Comparison of ENCODE assay signal across 8 cellular contexts in genomic region chr1:147072371-147073061, GRCh38.
DNase-seq lines count a peak whose midpoint lies in the region; ATAC-seq and TF ChIP-seq lines count a peak whose summit lies in the region.

No MANE protein-coding gene starts in this region.

- H3K4me1 Mint-ChIP-seq in endodermal cell: peaks cover 2% of the 10 kb centered on the region
- H3K4me1 Mint-ChIP-seq in natural killer cell: peaks cover 5 to 14% of the 10 kb centered on the region in 2 donors

- no peak overlapping the region for H3K27ac ChIP-seq in endodermal cell (ENCODE audit: low read depth, low read length)

- intact Hi-C loops in natural killer cell (cut with micrococcal nuclease): no loop called here

- H3K27me3 ChIP-seq in endodermal cell (ENCODE audit: control insufficient read depth, insufficient read depth, low read length, poor library complexity, severe bottlenecking): peaks cover 74% of the 10 kb centered on the region

- 17 to 28% methylated on average over 22 to 40 of the region's 40 CpGs for WGBS in endodermal cell (ENCODE audit: insufficient coverage in 1 of 2, insufficient read length in 1 of 2), 2 experiments

- no peaks in the 10 kb centered on the region for H3K4me1 ChIP-seq in endodermal cell (ENCODE audit: control insufficient read depth, insufficient read depth, low read length)

- TF ChIP-seq CTCF in AG09309 (IDR thresholded peaks at IDR 0.05; ENCODE audit: control insufficient read depth, insufficient read depth, low read depth, low read length, missing control alignments) (no peak), endodermal cell (conservative IDR thresholded peaks at IDR 0.05) (no peak), natural killer cell (IDR thresholded peaks at IDR 0.05) (no peak), GM10266 (IDR thresholded peaks at IDR 0.05; ENCODE audit: control insufficient read depth, insufficient read depth, low read depth, missing control alignments) (no peak)

- ATAC-seq in natural killer cell: peak in 2 of 3 donors; percentile 31 to 46
- no peak for ATAC-seq in HG03342 (IDR thresholded peaks at IDR 0.05; ENCODE audit: unreplicated experiment)
- ATAC-seq in GM18505 (IDR thresholded peaks at IDR 0.05; ENCODE audit: unreplicated experiment): no peak

- H3K36me3 Mint-ChIP-seq in endodermal cell (ENCODE audit: low read depth) (no peaks in the 10 kb centered on the region), natural killer cell (no peaks in the 10 kb centered on the region)

- H3K4me3 Mint-ChIP-seq in endodermal cell (peak overlapping the region; percentile 68), natural killer cell (peak overlapping the region; percentile 47)

- H3K4me3 ChIP-seq in AG09309 (ENCODE audit: control insufficient read depth, low read depth, low read length): peak overlapping the region; percentile 26
- peak overlapping the region; percentile 71 for H3K4me3 ChIP-seq in endodermal cell (ENCODE audit: low read length)

- H3K27ac Mint-ChIP-seq in endodermal cell (no peak overlapping the region), natural killer cell (no peak overlapping the region)

- H3K9ac ChIP-seq in endodermal cell (ENCODE audit: extremely low read depth, low read length, poor library complexity, severe bottlenecking): no peak overlapping the region

- H3K27me3 Mint-ChIP-seq in endodermal cell (ENCODE audit: insufficient read depth) (peaks cover 81% of the 10 kb centered on the region), natural killer cell (ENCODE audit: low read depth in 2 of 2) (peaks cover 53 to 62% of the 10 kb centered on the region in 2 donors)

- peaks cover 7% of the 10 kb centered on the region for H3K9me3 Mint-ChIP-seq in endodermal cell
- no peaks in the 10 kb centered on the region for H3K9me3 Mint-ChIP-seq in natural killer cell

- H3K36me3 ChIP-seq in endodermal cell (ENCODE audit: control insufficient read depth, insufficient read depth, low read length): no peaks in the 10 kb centered on the region

- DNase-seq in AG09309 (ENCODE audit: low read depth) (no peak), NCI-H2227 (lab: John Stamatoyannopoulos, UW; ENCODE audit: unreplicated experiment) (peak; percentile 88), endodermal cell (peak; percentile 77), natural killer cell (no peak), T-helper 9 cell (no peak), GM10266 (ENCODE audit: extremely low spot score) (no peak)

- peaks cover 11% of the 10 kb centered on the region for H3K9me3 ChIP-seq in endodermal cell (ENCODE audit: control insufficient read depth, low read length)

- TF ChIP-seq POLR2A in GM18505 (IDR thresholded peaks at IDR 0.05; ENCODE audit: borderline replicate concordance, extremely low read depth, insufficient read depth, insufficient read length): no peak

Comparison
In these comparisons a context has a peak if more than half of its experiments do, and no peak if none do; other contexts are left out.
1. DNase-seq: peak in NCI-H2227 (single experiment) and endodermal cell (single experiment); none in AG09309 (single experiment), natural killer cell (single experiment), T-helper 9 cell (single experiment) and GM10266 (single experiment).
2. ATAC-seq: peak in natural killer cell (2 of 3); none in HG03342 (single experiment) and GM18505 (single experiment).